In genomic region chr13:111941845-111942447, GRCh38 we compare ENCODE assay signal across 26 cellular contexts.
A peak's percentile ranks its signal among the peaks of the same experiment; 100 is the strongest.
DNase-seq lines count a peak whose midpoint lies in the region; ATAC-seq and TF ChIP-seq lines count a peak whose summit lies in the region.
"Had no signal": no experiment of that assay in that cellular context is flagged by ENCODE, and none has a peak within 500 bp of the region (broad histone marks: within the 10 kb centered on the region; RNA-seq: fewer than 3 reads in every experiment).

No MANE protein-coding gene starts in this region.

- intact Hi-C loops in spleen (cut with DNase I; ENCODE audit: low total_unique reads), result no loop called here

- H3K9me3 ChIP-seq in H9 (ENCODE audit: control insufficient read depth, low read depth, low read length), result no peaks in the 10 kb centered on the region
- no peaks in the 10 kb centered on the region for H3K9me3 ChIP-seq in iPS-15b (ENCODE audit: control insufficient read depth, insufficient read depth, low read length)
- H3K9me3 ChIP-seq in spleen, result no peaks in the 10 kb centered on the region
- H3K9me3 ChIP-seq: BE2C, SJCRH30 had no signal

- no peaks in the 10 kb centered on the region; a peak in 1 of 5 replicates for H3K9me3 Mint-ChIP-seq in H9

- H3K79me1 ChIP-seq in H9 (ENCODE audit: insufficient read depth, low read depth, low read length, poor library complexity, severe bottlenecking), result no peaks in the 10 kb centered on the region

- H3K27ac Mint-ChIP-seq in H9, result no peak overlapping the region; a peak in 2 of 7 replicates
- H3K27ac Mint-ChIP-seq: CD14-positive monocyte; CD8-positive, alpha-beta memory T cell; HFFc6; IgD-negative memory B cell had no signal

- H3K4me1 ChIP-seq in H9 (ENCODE audit: insufficient read depth, low read length) (no peaks in the 10 kb centered on the region), iPS-15b (ENCODE audit: control insufficient read depth, insufficient read depth, low read length) (no peaks in the 10 kb centered on the region), spleen (no peaks in the 10 kb centered on the region)
- H3K4me1 ChIP-seq: BE2C, SJCRH30 had no signal

- H3K36me3 ChIP-seq in iPS-15b (ENCODE audit: control insufficient read depth, insufficient read depth, low read length) (no peaks in the 10 kb centered on the region), spleen (no peaks in the 10 kb centered on the region)
- H3K36me3 ChIP-seq: BE2C, SJCRH30 had no signal

- peaks cover 32% of the 10 kb centered on the region for H3K27me3 Mint-ChIP-seq in H9 (ENCODE audit: low read depth)
- H3K27me3 Mint-ChIP-seq: IgD-negative memory B cell had no signal

- TF ChIP-seq CTCF in H9 (conservative IDR thresholded peaks at IDR 0.05) (no peak), spleen (IDR thresholded peaks at IDR 0.05 in 8 of 11, conservative IDR thresholded peaks at IDR 0.05 in 3 of 11) (no peak)

- H2AFZ ChIP-seq in H9 (ENCODE audit: low read length), result no peak overlapping the region
- H2AFZ ChIP-seq: PC-9 had no signal

- no peak overlapping the region for H3K18ac ChIP-seq in H9 (ENCODE audit: insufficient read length, low read depth, low read length)

- no peaks in the 10 kb centered on the region for H4K20me1 ChIP-seq in H9 (ENCODE audit: control insufficient read depth, insufficient read depth, insufficient read length)

- no peak overlapping the region for H3T11ph ChIP-seq in H9 (ENCODE audit: low read length)

- TF ChIP-seq POLR2A in spleen (IDR thresholded peaks at IDR 0.05), result no peak

- H3K36me3 Mint-ChIP-seq in H9 (ENCODE audit: insufficient read depth in 1 of 3, low read depth in 3 of 3), result no peaks in the 10 kb centered on the region; a peak in 1 of 7 replicates
- H3K36me3 Mint-ChIP-seq: CD14-positive monocyte; CD8-positive, alpha-beta memory T cell had no signal

- WGBS in H9 (ENCODE audit: extremely low coverage, insufficient read length, low lambda C conversion rate), result 100% methylated on average over 1 of the region's 8 CpGs
- WGBS in spleen, 5 donors, result 73 to 81% (median 78%) methylated on average over 8 of the region's 8 CpGs

- DNase-seq in activated CD8-positive, alpha-beta memory T cell treated with anti-CD3 and anti-CD28 coated beads for 24 hours, result peak; percentile 3
- DNase-seq in activated CD8-positive, alpha-beta memory T cell treated with anti-CD3 and anti-CD28 coated beads, Interleukin-2, amount 50 U/mL, for 4 hours, result no peak
- DNase-seq in H9 (peak; percentile 19), spleen (peak; percentile 37), NCI-H128 (lab: John Stamatoyannopoulos, UW; ENCODE audit: unreplicated experiment) (no peak)
- DNase-seq: BE2C; CD8-positive, alpha-beta memory T cell; DMS 273 treated with DMSO at 0.1 percent for 48 hours; DMS79 treated with DMSO at 0.1 percent for 48 hours; GF-D8; H7; HFFc6; MM.1S; NCI-H1694; NCI-H2081; NCI-H2227 treated with DMSO at 0.1 percent for 48 hours; NCI-H526 treated with DMSO at 0.1 percent for 48 hours; PC-9; SJCRH30 had no signal

- H3K9ac ChIP-seq in H9 (ENCODE audit: extremely low read depth, insufficient read length, low read length) (no peak overlapping the region), iPS-15b (ENCODE audit: low read depth, low read length) (peak overlapping the region; percentile 8)
- H3K9ac ChIP-seq: KMS-11 had no signal

- no peak overlapping the region for H2BK5ac ChIP-seq in H9 (ENCODE audit: insufficient read length, low read length)

- H4K91ac ChIP-seq in H9 (ENCODE audit: insufficient read length, low read depth, low read length), result no peak overlapping the region

- H3K14ac ChIP-seq in H9 (ENCODE audit: insufficient read depth, low read length), result no peak overlapping the region

- H3K27ac ChIP-seq in H9 (ENCODE audit: insufficient read length, low read depth, low read length) (no peak overlapping the region), spleen (no peak overlapping the region)
- H3K27ac ChIP-seq: 22Rv1, KMS-11, PC-9, SJCRH30 had no signal

- no peak overlapping the region for H2BK12ac ChIP-seq in H9 (ENCODE audit: insufficient read length, low read depth, low read length)

- no peak overlapping the region for H2AK5ac ChIP-seq in H9 (ENCODE audit: insufficient read length, low read length)

- no peak overlapping the region for H3K23ac ChIP-seq in H9 (ENCODE audit: insufficient read length, low read depth, low read length)

- H2BK15ac ChIP-seq in H9 (ENCODE audit: low read depth, low read length), result no peak overlapping the region

- H3K4me3 ChIP-seq in iPS-15b (ENCODE audit: low read depth, low read length) (no peak overlapping the region), spleen (no peak overlapping the region)
- H3K4me3 ChIP-seq: PC-9, SJCRH30 had no signal

- peaks cover 0 to 2% of the 10 kb centered on the region in 2 experiments; a peak in 1 of 4 replicates for H3K4me1 Mint-ChIP-seq in H9
- H3K4me1 Mint-ChIP-seq: CD14-positive monocyte; CD8-positive, alpha-beta memory T cell had no signal

- H3K79me2 ChIP-seq in H9 (ENCODE audit: insufficient read depth, low read length), result no peaks in the 10 kb centered on the region

- H3K4me3 Mint-ChIP-seq in H9, result no peak overlapping the region
- H3K4me3 Mint-ChIP-seq: CD14-positive monocyte; CD8-positive, alpha-beta memory T cell; HFFc6; IgD-negative memory B cell had no signal

- no peaks in the 10 kb centered on the region for H3K23me2 ChIP-seq in H9 (ENCODE audit: insufficient read length, low read depth, low read length, poor library complexity, severe bottlenecking)

- no peak overlapping the region for H4K5ac ChIP-seq in H9 (ENCODE audit: insufficient read length, low read depth, low read length)

- no peak overlapping the region for H3K4me2 ChIP-seq in H9 (ENCODE audit: insufficient read depth, insufficient read length, low read length)
- H3K4me2 ChIP-seq: KMS-11, PC-9 had no signal

- ATAC-seq in GM18873 (IDR thresholded peaks at IDR 0.05; ENCODE audit: low FRiP score, unreplicated experiment), result no peak
- ATAC-seq: Right ventricle myocardium inferior had no signal

- H3K56ac ChIP-seq in H9 (ENCODE audit: insufficient read length, low read depth, low read length), result no peak overlapping the region

- no peak overlapping the region for H3K4ac ChIP-seq in H9 (ENCODE audit: low read depth, low read length)

- no peak overlapping the region for H4K8ac ChIP-seq in H9 (replicated peaks; ENCODE audit: insufficient read length, low read depth, low read length)

- no peak overlapping the region for H2BK20ac ChIP-seq in H9 (ENCODE audit: low read depth, low read length, poor library complexity, severe bottlenecking)

- H3K27me3 ChIP-seq in H9 (ENCODE audit: insufficient read depth, low read length), result no peaks in the 10 kb centered on the region
- H3K27me3 ChIP-seq in iPS-15b (ENCODE audit: control insufficient read depth, insufficient read depth, low read length), result no peaks in the 10 kb centered on the region
- peaks cover 0 to 20% (median 0%) of the 10 kb centered on the region in 7 donors for H3K27me3 ChIP-seq in spleen (replicated peaks in 1 of 7)

- H2BK120ac ChIP-seq in H9 (ENCODE audit: low read depth, low read length, poor library complexity, severe bottlenecking), result no peak overlapping the region

Comparison
In these comparisons a context has a peak if more than half of its experiments do, and no peak if none do; other contexts are left out.
1. DNase-seq: peak in activated CD8-positive, alpha-beta memory T cell treated with anti-CD3 and anti-CD28 coated beads for 24 hours (single experiment), H9 (single experiment) and spleen (single experiment); none in activated CD8-positive, alpha-beta memory T cell treated with anti-CD3 and anti-CD28 coated beads, Interleukin-2, amount 50 U/mL, for 4 hours (single experiment) and NCI-H128 (single experiment).